ENCODE assay signal across 8 cellular contexts in the genomic region with DNA sequence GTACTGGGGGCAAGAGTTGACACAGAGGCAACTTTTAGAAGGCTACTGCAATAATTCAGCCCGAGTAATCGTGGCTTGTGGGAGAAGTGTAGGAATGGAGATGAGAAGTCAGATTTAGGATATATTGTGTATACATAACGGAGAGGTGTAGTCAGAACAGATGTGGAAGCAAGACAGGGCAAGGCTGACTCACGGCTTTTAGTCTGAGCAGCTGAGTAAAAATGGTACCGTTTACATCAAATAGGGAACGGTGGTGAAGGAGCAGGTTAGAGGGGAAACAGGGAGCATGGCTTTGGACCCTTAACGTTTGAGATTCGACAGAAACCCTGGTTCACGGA. TPM values are rescaled to one million over a fixed set of nuclear protein-coding genes. Genes with fewer than 3 reads are reported as not detected.
DNase-seq lines count a peak whose midpoint lies in the region; ATAC-seq lines count a peak whose summit lies in the region.

No MANE protein-coding gene starts in this region.

- POLR2A ChIA-PET in activated naive CD8-positive, alpha-beta T cell treated with anti-CD3 and anti-CD28 coated beads, Interleukin-2, amount 10 ng/mL, durations not matched to agents 7 days and 5 days (lab: Charles Lee): interaction anchor here (0.8 to 1.6 kb wide), 7 partner anchors 13 to 188 kb away, joined by 3 to 15 read pairs (median 3); no protein-coding TSS in a partner anchor

- peak overlapping the region; percentile 96 for H3K9ac ChIP-seq in iPS-20b (ENCODE audit: low read depth, low read length)

- DNase-seq in Daoy (ENCODE audit: low read depth): peak; percentile 76
- DNase-seq in activated naive CD8-positive, alpha-beta T cell treated with anti-CD3 and anti-CD28 coated beads, Interleukin-2, amount 10 ng/mL, durations not matched to agents 7 days and 5 days: no peak
- peak; percentile 26 to 43 for DNase-seq in stimulated activated CD4-positive, alpha-beta T cell treated with anti-CD3 and anti-CD28 coated beads, Interleukin-4, amount 100 ng/mL, for 4 hours
- DNase-seq in effector CD4-positive, alpha-beta T cell: no peak

- peak overlapping the region; percentile 85 for H3K4me3 Mint-ChIP-seq in activated naive CD8-positive, alpha-beta T cell treated with anti-CD3 and anti-CD28 coated beads, Interleukin-2, amount 10 ng/mL, durations not matched to agents 7 days and 5 days

- peaks cover 12% of the 10 kb centered on the region for H3K36me3 Mint-ChIP-seq in activated naive CD8-positive, alpha-beta T cell treated with anti-CD3 and anti-CD28 coated beads, Interleukin-2, amount 10 ng/mL, durations not matched to agents 7 days and 5 days

- H3K4me1 ChIP-seq in iPS-20b (ENCODE audit: insufficient read depth, low read length): peaks cover 7% of the 10 kb centered on the region; the same call in 1 of the 2 replicates

- ATAC-seq in GM21367 (IDR thresholded peaks at IDR 0.05; ENCODE audit: unreplicated experiment) (peak; percentile 14), GM19328 (IDR thresholded peaks at IDR 0.05; ENCODE audit: unreplicated experiment) (no peak)
- ATAC-seq in activated naive CD8-positive, alpha-beta T cell treated with anti-CD3 and anti-CD28 coated beads, Interleukin-2, amount 10 ng/mL, durations not matched to agents 7 days and 5 days (ENCODE audit: low read depth): peak; percentile 11

- H3K36me3 ChIP-seq in KOPT-K1 (ENCODE audit: insufficient read depth, low read length) (peaks cover 16% of the 10 kb centered on the region), iPS-20b (ENCODE audit: insufficient read depth, low read depth, low read length) (peaks cover 20% of the 10 kb centered on the region; the same call in 1 of the 2 replicates)

- no peaks in the 10 kb centered on the region for H3K27me3 ChIP-seq in iPS-20b (ENCODE audit: insufficient read depth, low read length)

- no peaks in the 10 kb centered on the region for H3K9me3 ChIP-seq in KOPT-K1 (ENCODE audit: insufficient read depth, low read length, poor library complexity, severe bottlenecking)
- H3K9me3 ChIP-seq in iPS-20b (ENCODE audit: insufficient read depth, low read depth, low read length): no peaks in the 10 kb centered on the region

- peaks cover 27% of the 10 kb centered on the region for H3K4me1 Mint-ChIP-seq in activated naive CD8-positive, alpha-beta T cell treated with anti-CD3 and anti-CD28 coated beads, Interleukin-2, amount 10 ng/mL, durations not matched to agents 7 days and 5 days

- H3K27ac Mint-ChIP-seq in activated naive CD8-positive, alpha-beta T cell treated with anti-CD3 and anti-CD28 coated beads, Interleukin-2, amount 10 ng/mL, durations not matched to agents 7 days and 5 days: peak overlapping the region; percentile 97

- H3K27me3 Mint-ChIP-seq in activated naive CD8-positive, alpha-beta T cell treated with anti-CD3 and anti-CD28 coated beads, Interleukin-2, amount 10 ng/mL, durations not matched to agents 7 days and 5 days: peaks cover 2% of the 10 kb centered on the region

- H3K27ac ChIP-seq in KOPT-K1 (ENCODE audit: low read depth, low read length, poor library complexity, severe bottlenecking) (peak overlapping the region; percentile 96), iPS-20b (ENCODE audit: low read length) (peak overlapping the region; percentile 96)

- H3K4me3 ChIP-seq in iPS-20b (ENCODE audit: low read length): peak overlapping the region; percentile 85

- H3K9me3 Mint-ChIP-seq in activated naive CD8-positive, alpha-beta T cell treated with anti-CD3 and anti-CD28 coated beads, Interleukin-2, amount 10 ng/mL, durations not matched to agents 7 days and 5 days: no peaks in the 10 kb centered on the region

RNA-seq across cellular contexts. Expression of a gene that starts 0.8 kb away (rescaled TPM):
- 35.3 and 42.8 TPM in 2 replicates for total RNA-seq in Daoy (2014; rRNA removed; shearing (Covaris generic))
- total RNA-seq in activated naive CD8-positive, alpha-beta T cell treated with anti-CD3 and anti-CD28 coated beads, Interleukin-2, amount 10 ng/mL, durations not matched to agents 7 days and 5 days: 100 to 1,000 TPM; 141 to 156 TPM

Comparison
In these comparisons a context has a peak if more than half of its experiments do, and no peak if none do; other contexts are left out.
1. DNase-seq: peak in Daoy (single experiment) and stimulated activated CD4-positive, alpha-beta T cell treated with anti-CD3 and anti-CD28 coated beads, Interleukin-4, amount 100 ng/mL, for 4 hours (2 of 2); none in activated naive CD8-positive, alpha-beta T cell treated with anti-CD3 and anti-CD28 coated beads, Interleukin-2, amount 10 ng/mL, durations not matched to agents 7 days and 5 days (single experiment) and effector CD4-positive, alpha-beta T cell (single experiment).